18 cellular contexts compared by ENCODE assay signal in genomic region chr11:45324459-45324858, GRCh38. TPM values are rescaled to one million over a fixed set of nuclear protein-coding genes. Genes with fewer than 3 reads are reported as not detected.
DNase-seq lines count a peak whose midpoint lies in the region; ATAC-seq and TF ChIP-seq lines count a peak whose summit lies in the region.
"Had no signal": no experiment of that assay in that cellular context is flagged by ENCODE, and none has a peak within 500 bp of the region (broad histone marks: within the 10 kb centered on the region; RNA-seq: fewer than 3 reads in every experiment).

No MANE protein-coding gene starts in this region.

- H3K18ac ChIP-seq in mesendoderm (ENCODE audit: low read length), result no peak overlapping the region

- H3K27me3 ChIP-seq in esophagus muscularis mucosa, result peaks cover 0 to 6% (median 0%) of the 10 kb centered on the region in 4 donors
- H3K27me3 ChIP-seq in mesendoderm (ENCODE audit: insufficient read depth, low read length, poor library complexity), result no peaks in the 10 kb centered on the region
- no peaks in the 10 kb centered on the region for H3K27me3 ChIP-seq in WERI-Rb-1 (ENCODE audit: insufficient read depth, low read depth, severe bottlenecking)
- H3K27me3 ChIP-seq: BLaER1 had no signal

- H4K5ac ChIP-seq in mesendoderm (ENCODE audit: low read length), result no peak overlapping the region

- WGBS in esophagus muscularis mucosa, result 39% methylated on average over 6 of the region's 6 CpGs
- WGBS in mesendoderm (ENCODE audit: extremely low coverage, insufficient coverage, low lambda C conversion rate), result no CpG with 5 or more reads among the region's 6 CpGs

- ATAC-seq in left cardiac atrium (peak; percentile 73 to 77), GM19035 (IDR thresholded peaks at IDR 0.05; ENCODE audit: unreplicated experiment) (no peak)
- ATAC-seq: GM23338 had no signal

- no peaks in the 10 kb centered on the region for H3K79me2 ChIP-seq in mesendoderm (ENCODE audit: control insufficient read depth, insufficient read depth, low read length)

- H3K36me3 ChIP-seq in esophagus muscularis mucosa (no peaks in the 10 kb centered on the region), mesendoderm (ENCODE audit: control insufficient read depth, insufficient read depth, low read length) (no peaks in the 10 kb centered on the region), WERI-Rb-1 (no peaks in the 10 kb centered on the region)
- H3K36me3 ChIP-seq: BLaER1 had no signal

- peaks cover 0 to 6% (median 3%) of the 10 kb centered on the region in 4 donors for H3K9me3 ChIP-seq in esophagus muscularis mucosa
- no peaks in the 10 kb centered on the region for H3K9me3 ChIP-seq in WERI-Rb-1 (ENCODE audit: severe bottlenecking)

- no peak overlapping the region for H3K27ac Mint-ChIP-seq in chondrocyte (ENCODE audit: unreplicated experiment)
- H3K27ac Mint-ChIP-seq: CD14-positive monocyte; CD4-positive, alpha-beta memory T cell; GM23338 had no signal

- no peak overlapping the region for H2AK5ac ChIP-seq in mesendoderm (ENCODE audit: low read length)

- peaks cover 6% of the 10 kb centered on the region for H3K36me3 Mint-ChIP-seq in chondrocyte (ENCODE audit: low read depth)
- H3K36me3 Mint-ChIP-seq: CD14-positive monocyte had no signal

- peaks cover 16% of the 10 kb centered on the region for H3K9me3 Mint-ChIP-seq in chondrocyte (ENCODE audit: low read depth)

- intact Hi-C loops in left cardiac atrium (cut with DNase I), result loop anchor here in 1 of 2 donors (10.0 kb wide), 2 partner anchors 120 to 390 kb away; no protein-coding TSS in a partner anchor
- intact Hi-C loops in cardiac septum (cut with DNase I), result no loop called here
- intact Hi-C loops in esophagus muscularis mucosa (cut with DNase I), result no loop called here

- DNase-seq in left cardiac atrium (no peak), cardiac septum (ENCODE audit: low spot score) (no peak), esophagus muscularis mucosa (ENCODE audit: extremely low spot score) (peak; percentile 57), mesendoderm (peak; percentile 36), WERI-Rb-1 (no peak), chondrocyte (ENCODE audit: low spot score) (no peak)
- DNase-seq: 8988T; CD4-positive, alpha-beta memory T cell; DMS153; DMS79; GDM1; HCEC 1CT had no signal

- no peaks in the 10 kb centered on the region for H3K4me1 Mint-ChIP-seq in chondrocyte (ENCODE audit: low read depth)
- H3K4me1 Mint-ChIP-seq: CD14-positive monocyte; CD4-positive, alpha-beta memory T cell; GM23338 had no signal

- H2BK120ac ChIP-seq in mesendoderm (ENCODE audit: low read depth, low read length), result no peak overlapping the region

- no peak overlapping the region for H2BK5ac ChIP-seq in mesendoderm (ENCODE audit: low read length)

- no peak overlapping the region for H4K8ac ChIP-seq in mesendoderm (ENCODE audit: low read depth, low read length)

- H3K4me3 ChIP-seq in esophagus muscularis mucosa (no peak overlapping the region), mesendoderm (ENCODE audit: low read length) (no peak overlapping the region), WERI-Rb-1 (ENCODE audit: low read depth, low read length) (no peak overlapping the region)
- H3K4me3 ChIP-seq: BLaER1, GM23338 had no signal

- no peak overlapping the region for H3K56ac ChIP-seq in mesendoderm (ENCODE audit: low read length)

- no peak overlapping the region for H3K4me2 ChIP-seq in mesendoderm (ENCODE audit: low read length)
- H3K4me2 ChIP-seq: BLaER1, GM23338 had no signal

- H3K4me1 ChIP-seq in esophagus muscularis mucosa, result peaks cover 5 to 14% (median 9%) of the 10 kb centered on the region in 4 donors
- no peaks in the 10 kb centered on the region for H3K4me1 ChIP-seq in mesendoderm (ENCODE audit: control insufficient read depth, low read depth, low read length)
- H3K4me1 ChIP-seq: BLaER1 had no signal

- no peak for TF ChIP-seq EP300 in esophagus muscularis mucosa (IDR thresholded peaks at IDR 0.05)

- TF ChIP-seq CTCF in esophagus muscularis mucosa (IDR thresholded peaks at IDR 0.05) (no peak), WERI-Rb-1 (IDR thresholded peaks at IDR 0.05; ENCODE audit: low read depth, low read length) (no peak), chondrocyte (IDR thresholded peaks at IDR 0.05) (no peak)

- peaks cover 43% of the 10 kb centered on the region for H3K27me3 Mint-ChIP-seq in chondrocyte (ENCODE audit: low read depth)

- H3K27ac ChIP-seq in esophagus muscularis mucosa (replicated peaks in 1 of 4) (no peak overlapping the region), mesendoderm (ENCODE audit: low read depth, low read length) (no peak overlapping the region), WERI-Rb-1 (no peak overlapping the region)
- H3K27ac ChIP-seq: BLaER1, HL-60 had no signal

- no peak overlapping the region for H3K9ac ChIP-seq in mesendoderm (ENCODE audit: low read length)
- H3K9ac ChIP-seq: BLaER1 had no signal

- H3K4ac ChIP-seq in mesendoderm (ENCODE audit: low read depth, low read length), result no peak overlapping the region

- no peak overlapping the region for H3K23ac ChIP-seq in mesendoderm (ENCODE audit: low read length)

- H2BK15ac ChIP-seq in mesendoderm (replicated peaks; ENCODE audit: low read depth), result no peak overlapping the region

- H3K79me1 ChIP-seq in mesendoderm (ENCODE audit: low read length), result no peaks in the 10 kb centered on the region

- H3K4me3 Mint-ChIP-seq in chondrocyte (ENCODE audit: unreplicated experiment), result no peak overlapping the region
- H3K4me3 Mint-ChIP-seq: CD14-positive monocyte; CD4-positive, alpha-beta memory T cell; GM23338 had no signal

- no peak for TF ChIP-seq POLR2A in esophagus muscularis mucosa (IDR thresholded peaks at IDR 0.05; ENCODE audit: low read depth)

RNA-seq across cellular contexts. Expression of gene SYT13, which starts 38.3 kb away (rescaled TPM):
- total RNA-seq in left cardiac atrium, result 10 to 100 TPM in 1 of 2 donors, 1 to 10 TPM in 1; 9.0 to 12.1 TPM
- 1.3 TPM for total RNA-seq in cardiac septum
- under 1 TPM in 3 of 4 donors, not detected in 1; 0.23 to 0.83 (median 0.42) TPM for total RNA-seq in esophagus muscularis mucosa
- polyA plus RNA-seq in mesendoderm (2013, experiment 1 of 2), result 1.9 TPM
- polyA plus RNA-seq in mesendoderm (2013, experiment 2 of 2), result 2.1 TPM
- total RNA-seq in chondrocyte, result 1.8 to 3.2 TPM (median 2.8 TPM) in 3 replicates
- total RNA-seq: CD4-positive, alpha-beta memory T cell had no signal
- polyA plus RNA-seq: AG04450; CD14-positive monocyte; CD4-positive, alpha-beta memory T cell had no signal

Comparison
In these comparisons a context has a peak if more than half of its experiments do, and no peak if none do; other contexts are left out.
1. DNase-seq: peak in esophagus muscularis mucosa (single experiment) and mesendoderm (single experiment); none in left cardiac atrium (single experiment), cardiac septum (single experiment), WERI-Rb-1 (single experiment) and chondrocyte (single experiment).